17 cellular contexts compared by ENCODE assay signal in the genomic region with DNA sequence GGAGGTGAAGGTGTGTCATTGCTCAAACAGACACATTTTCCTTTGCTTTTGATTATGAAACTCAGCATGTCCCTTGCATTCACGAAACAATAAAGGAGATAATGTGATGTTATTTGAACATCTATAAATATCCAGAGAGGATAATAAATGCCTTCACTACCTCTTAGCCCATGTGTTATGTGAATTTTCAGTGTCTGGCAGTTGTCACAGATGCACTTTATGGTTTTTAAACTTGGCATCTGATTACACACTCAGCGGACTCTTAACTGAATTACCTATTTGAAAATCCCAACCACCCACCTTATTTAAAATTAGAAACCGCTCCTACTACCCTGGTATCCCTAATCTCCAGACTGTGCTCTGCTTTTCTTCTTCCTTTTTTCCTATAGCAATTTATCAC.
DNase-seq lines count a peak whose midpoint lies in the region; ATAC-seq and TF ChIP-seq lines count a peak whose summit lies in the region.
"Had no signal": no experiment of that assay in that cellular context is flagged by ENCODE, and none has a peak within 500 bp of the region (broad histone marks: within the 10 kb centered on the region; RNA-seq: fewer than 3 reads in every experiment).

No MANE protein-coding gene starts in this region.

- no peak overlapping the region for H2AFZ ChIP-seq in SK-N-SH (ENCODE audit: low read depth)

- peaks cover 2% of the 10 kb centered on the region for H3K27me3 Mint-ChIP-seq in activated T-cell treated with anti-CD3 and anti-CD28 coated beads, Interleukin-2, amount 50 U/mL, for 4 hours (ENCODE audit: low read depth)

- peaks cover 11% of the 10 kb centered on the region for H3K4me1 Mint-ChIP-seq in activated T-cell treated with anti-CD3 and anti-CD28 coated beads, Interleukin-2, amount 50 U/mL, for 4 hours (ENCODE audit: low read depth)
- H3K4me1 Mint-ChIP-seq: CD14-positive monocyte; CD4-positive, alpha-beta memory T cell; H9 had no signal

- H4K20me1 ChIP-seq in SK-N-SH (ENCODE audit: insufficient read depth), result no peaks in the 10 kb centered on the region
- H4K20me1 ChIP-seq: BLaER1 had no signal

- no peaks in the 10 kb centered on the region for H3F3A ChIP-seq in SK-N-SH (replicated peaks; ENCODE audit: insufficient read depth)

- H3K4me1 ChIP-seq in SK-N-SH (ENCODE audit: control insufficient read depth in 1 of 2, insufficient read depth in 2 of 2, low read depth in 1 of 2, low read length in 1 of 2), result peaks cover 0 to 9% of the 10 kb centered on the region in 2 experiments; a peak in 3 of 4 replicates
- H3K4me1 ChIP-seq: A549, BLaER1 had no signal

- 42% methylated on average over 3 of the region's 3 CpGs for WGBS in SK-N-SH (ENCODE audit: low lambda C conversion rate)

- no peak for TF ChIP-seq RAD21 in SK-N-SH (IDR thresholded peaks at IDR 0.05; ENCODE audit: low read length)

- no peaks in the 10 kb centered on the region for H3K36me3 ChIP-seq in SK-N-SH (replicated peaks in 1 of 2; ENCODE audit: control insufficient read depth in 1 of 2, insufficient read depth in 2 of 2, low read length in 1 of 2)
- H3K36me3 ChIP-seq: BLaER1 had no signal

- peaks cover 4% of the 10 kb centered on the region for H3K9me3 Mint-ChIP-seq in activated T-cell treated with anti-CD3 and anti-CD28 coated beads, Interleukin-2, amount 50 U/mL, for 4 hours
- H3K9me3 Mint-ChIP-seq: CD14-positive monocyte, H9 had no signal

- no peaks in the 10 kb centered on the region for H3K27me3 ChIP-seq in SK-N-SH (ENCODE audit: insufficient read depth)
- H3K27me3 ChIP-seq: BLaER1 had no signal

- CTCF ChIA-PET in SK-N-SH (lab: Yijun Ruan, JAX), result no interaction called here

- no peaks in the 10 kb centered on the region for H3K36me3 Mint-ChIP-seq in activated T-cell treated with anti-CD3 and anti-CD28 coated beads, Interleukin-2, amount 50 U/mL, for 4 hours (ENCODE audit: insufficient read depth)
- H3K36me3 Mint-ChIP-seq: CD14-positive monocyte; CD4-positive, alpha-beta memory T cell had no signal

- no peak for ATAC-seq in activated T-cell treated with anti-CD3 and anti-CD28 coated beads, Interleukin-2, amount 50 U/mL, for 4 hours
- ATAC-seq: A549, HepG2 had no signal

- no peak overlapping the region for H3K4me3 ChIP-seq in SK-N-SH (ENCODE audit: low read depth in 2 of 2, low read length in 1 of 2)
- H3K4me3 ChIP-seq: A549, BLaER1 had no signal

- TF ChIP-seq CTCF in SK-N-SH (IDR thresholded peaks at IDR 0.05), result no peak

- no peaks in the 10 kb centered on the region for H3K79me2 ChIP-seq in SK-N-SH (ENCODE audit: insufficient read depth)

- no peak overlapping the region for H3K4me2 ChIP-seq in SK-N-SH
- H3K4me2 ChIP-seq: A549, BLaER1 had no signal

- peak in 1 of 2 experiments; percentile 63; a peak in 2 of 4 replicates for TF ChIP-seq EP300 in SK-N-SH (IDR thresholded peaks at IDR 0.05; ENCODE audit: borderline replicate concordance in 1 of 2, low read depth in 1 of 2, low read length in 1 of 2)

- no peak overlapping the region for H3K4me3 Mint-ChIP-seq in activated T-cell treated with anti-CD3 and anti-CD28 coated beads, Interleukin-2, amount 50 U/mL, for 4 hours
- H3K4me3 Mint-ChIP-seq: CD14-positive monocyte; CD4-positive, alpha-beta memory T cell; H9 had no signal

- no peak overlapping the region for H3K9ac ChIP-seq in SK-N-SH
- H3K9ac ChIP-seq: BLaER1 had no signal

- no peaks in the 10 kb centered on the region for H3K9me2 ChIP-seq in SK-N-SH

- DNase-seq in NCI-H1417 (lab: John Stamatoyannopoulos, UW), result peak in 2 of 3 experiments; percentile 16 to 37
- no peak for DNase-seq in NCI-H1417 treated with DMSO at 0.1 percent for 48 hours (lab: John Stamatoyannopoulos, UW)
- DNase-seq in NCI-H82 (lab: John Stamatoyannopoulos, UW), result peak; percentile 28
- peak; percentile 14 for DNase-seq in SK-N-SH
- no peak for DNase-seq in activated effector memory CD4-positive, alpha-beta T cell treated with Interleukin-2 at 50 U/mL for 16 hours
- DNase-seq in activated T-cell treated with anti-CD3 and anti-CD28 coated beads, Interleukin-2, amount 50 U/mL, for 4 hours, result no peak
- DNase-seq in GF-D8 (lab: John Stamatoyannopoulos, UW), result no peak
- DNase-seq: CD4-positive, alpha-beta memory T cell; DMS153; DMS79; GDM1; H9 had no signal

- H3K9me3 ChIP-seq in SK-N-SH, result no peaks in the 10 kb centered on the region
- H3K9me3 ChIP-seq: A549, BLaER1 had no signal

- POLR2A ChIA-PET in SK-N-SH (lab: Yijun Ruan, JAX), result no interaction called here

- peak overlapping the region in 1 of 2 experiments; percentile 60; a peak in 2 of 4 replicates for H3K27ac ChIP-seq in SK-N-SH (ENCODE audit: low read depth in 2 of 2, low read length in 1 of 2)
- H3K27ac ChIP-seq: 22Rv1, A549, BLaER1 had no signal

TF ChIP-seq in SK-N-SH, 30 proteins besides CTCF, POLR2A, EP300 and RAD21 (continues in another document):
- TF ChIP-seq, protein P1, sequence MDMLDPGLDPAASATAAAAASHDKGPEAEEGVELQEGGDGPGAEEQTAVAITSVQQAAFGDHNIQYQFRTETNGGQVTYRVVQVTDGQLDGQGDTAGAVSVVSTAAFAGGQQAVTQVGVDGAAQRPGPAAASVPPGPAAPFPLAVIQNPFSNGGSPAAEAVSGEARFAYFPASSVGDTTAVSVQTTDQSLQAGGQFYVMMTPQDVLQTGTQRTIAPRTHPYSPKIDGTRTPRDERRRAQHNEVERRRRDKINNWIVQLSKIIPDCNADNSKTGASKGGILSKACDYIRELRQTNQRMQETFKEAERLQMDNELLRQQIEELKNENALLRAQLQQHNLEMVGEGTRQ (IDR thresholded peaks at IDR 0.05; ENCODE audit: borderline replicate concordance, low read depth, low read length), result no peak
- TF ChIP-seq TAF1 (IDR thresholded peaks at IDR 0.05; ENCODE audit: borderline replicate concordance, low read depth, low read length), result no peak
- TF ChIP-seq, protein P2, sequence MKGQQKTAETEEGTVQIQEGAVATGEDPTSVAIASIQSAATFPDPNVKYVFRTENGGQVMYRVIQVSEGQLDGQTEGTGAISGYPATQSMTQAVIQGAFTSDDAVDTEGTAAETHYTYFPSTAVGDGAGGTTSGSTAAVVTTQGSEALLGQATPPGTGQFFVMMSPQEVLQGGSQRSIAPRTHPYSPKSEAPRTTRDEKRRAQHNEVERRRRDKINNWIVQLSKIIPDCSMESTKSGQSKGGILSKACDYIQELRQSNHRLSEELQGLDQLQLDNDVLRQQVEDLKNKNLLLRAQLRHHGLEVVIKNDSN (IDR thresholded peaks at IDR 0.05; ENCODE audit: borderline replicate concordance, low read depth), result no peak
- no peak for TF ChIP-seq SMC3 (IDR thresholded peaks at IDR 0.05; ENCODE audit: low read depth, low read length)
- no peak for TF ChIP-seq RXRA (IDR thresholded peaks at IDR 0.05; ENCODE audit: borderline replicate concordance, low read depth)
- TF ChIP-seq RFX5 (IDR thresholded peaks at IDR 0.05; ENCODE audit: low read length), result no peak
- no peak for TF ChIP-seq MEF2A (IDR thresholded peaks at IDR 0.05; ENCODE audit: borderline replicate concordance, low read depth)
- TF ChIP-seq FOXJ3 (CRISPR knock-in tag; IDR thresholded peaks at IDR 0.05), result no peak
- TF ChIP-seq JUND (IDR thresholded peaks at IDR 0.05), result no peak
- TF ChIP-seq TEAD4 (IDR thresholded peaks at IDR 0.05; ENCODE audit: borderline replicate concordance, insufficient read depth), result no peak
- no peak for TF ChIP-seq NRF1 (IDR thresholded peaks at IDR 0.05; ENCODE audit: low read depth, low read length)
- TF ChIP-seq, protein P3, sequence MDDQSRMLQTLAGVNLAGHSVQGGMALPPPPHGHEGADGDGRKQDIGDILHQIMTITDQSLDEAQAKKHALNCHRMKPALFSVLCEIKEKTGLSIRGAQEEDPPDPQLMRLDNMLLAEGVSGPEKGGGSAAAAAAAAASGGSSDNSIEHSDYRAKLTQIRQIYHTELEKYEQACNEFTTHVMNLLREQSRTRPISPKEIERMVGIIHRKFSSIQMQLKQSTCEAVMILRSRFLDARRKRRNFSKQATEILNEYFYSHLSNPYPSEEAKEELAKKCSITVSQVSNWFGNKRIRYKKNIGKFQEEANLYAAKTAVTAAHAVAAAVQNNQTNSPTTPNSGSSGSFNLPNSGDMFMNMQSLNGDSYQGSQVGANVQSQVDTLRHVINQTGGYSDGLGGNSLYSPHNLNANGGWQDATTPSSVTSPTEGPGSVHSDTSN (IDR thresholded peaks at IDR 0.05), result 0 out of 2 replicates have a peak, but pooled peaks have one; percentile 3
- TF ChIP-seq, protein P4, sequence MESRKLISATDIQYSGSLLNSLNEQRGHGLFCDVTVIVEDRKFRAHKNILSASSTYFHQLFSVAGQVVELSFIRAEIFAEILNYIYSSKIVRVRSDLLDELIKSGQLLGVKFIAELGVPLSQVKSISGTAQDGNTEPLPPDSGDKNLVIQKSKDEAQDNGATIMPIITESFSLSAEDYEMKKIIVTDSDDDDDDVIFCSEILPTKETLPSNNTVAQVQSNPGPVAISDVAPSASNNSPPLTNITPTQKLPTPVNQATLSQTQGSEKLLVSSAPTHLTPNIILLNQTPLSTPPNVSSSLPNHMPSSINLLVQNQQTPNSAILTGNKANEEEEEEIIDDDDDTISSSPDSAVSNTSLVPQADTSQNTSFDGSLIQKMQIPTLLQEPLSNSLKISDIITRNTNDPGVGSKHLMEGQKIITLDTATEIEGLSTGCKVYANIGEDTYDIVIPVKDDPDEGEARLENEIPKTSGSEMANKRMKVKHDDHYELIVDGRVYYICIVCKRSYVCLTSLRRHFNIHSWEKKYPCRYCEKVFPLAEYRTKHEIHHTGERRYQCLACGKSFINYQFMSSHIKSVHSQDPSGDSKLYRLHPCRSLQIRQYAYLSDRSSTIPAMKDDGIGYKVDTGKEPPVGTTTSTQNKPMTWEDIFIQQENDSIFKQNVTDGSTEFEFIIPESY (IDR thresholded peaks at IDR 0.05; ENCODE audit: borderline replicate concordance, low read depth), result no peak
- TF ChIP-seq YY1 (IDR thresholded peaks at IDR 0.05; ENCODE audit: low read depth), result no peak
- 0 out of 2 replicates have a peak, but pooled peaks have one; percentile 17 for TF ChIP-seq TCF12 (IDR thresholded peaks at IDR 0.05)
- TF ChIP-seq CHD2 (IDR thresholded peaks at IDR 0.05; ENCODE audit: low read length, partially characterized antibody), result no peak

Comparison
In these comparisons a context has a peak if more than half of its experiments do, and no peak if none do; other contexts are left out.
1. DNase-seq: peak in NCI-H1417 (2 of 3), NCI-H82 (single experiment) and SK-N-SH (single experiment); none in NCI-H1417 treated with DMSO at 0.1 percent for 48 hours (single experiment), activated effector memory CD4-positive, alpha-beta T cell treated with Interleukin-2 at 50 U/mL for 16 hours (single experiment), activated T-cell treated with anti-CD3 and anti-CD28 coated beads, Interleukin-2, amount 50 U/mL, for 4 hours (single experiment) and GF-D8 (single experiment).